Comparison of ENCODE assay signal across 12 cellular contexts in genomic region chr7:23022258-23022745, GRCh38. TPM values are rescaled to one million over a fixed set of nuclear protein-coding genes. Genes with fewer than 3 reads are reported as not detected.
DNase-seq lines count a peak whose midpoint lies in the region; ATAC-seq and TF ChIP-seq lines count a peak whose summit lies in the region.
"Had no signal": no experiment of that assay in that cellular context is flagged by ENCODE, and none has a peak within 500 bp of the region (broad histone marks: within the 10 kb centered on the region; RNA-seq: fewer than 3 reads in every experiment).

No MANE protein-coding gene starts in this region.

- H3K4ac ChIP-seq in trophoblast cell (ENCODE audit: low read depth, low read length) = no peak overlapping the region

- no peak overlapping the region for H4K91ac ChIP-seq in trophoblast cell (ENCODE audit: low read depth, low read length)

- H3K27ac ChIP-seq in fibroblast of lung (ENCODE audit: insufficient read depth, low read length) (peak overlapping the region; percentile 97), trophoblast cell (ENCODE audit: low read depth, low read length) (no peak overlapping the region)

- DNase-seq in ELR (ENCODE audit: low read depth) = peak; percentile 94
- DNase-seq in fibroblast of lung (ENCODE audit: low read depth in 2 of 2) = peak; percentile 96 to 97
- peak; percentile 93 to 97 for DNase-seq in trophoblast cell
- DNase-seq in NCI-H1048 (lab: John Stamatoyannopoulos, UW) = no peak
- DNase-seq in NCI-H1436 treated with DMSO at 0.1 percent for 48 hours (lab: John Stamatoyannopoulos, UW) = no peak
- DNase-seq in ACHN = no peak
- DNase-seq: activated effector memory CD4-positive, alpha-beta T cell treated with Interleukin-2 at 50 U/mL for 16 hours; MG63; NCI-H82 had no signal

- no peak overlapping the region for H4K12ac ChIP-seq in trophoblast cell (ENCODE audit: low read depth, low read length)

- H3K4me2 ChIP-seq in fibroblast of lung (ENCODE audit: extremely low read depth, insufficient read depth, low read length) (peak overlapping the region; percentile 49), trophoblast cell (ENCODE audit: low read length) (no peak overlapping the region)

- no CpG with 5 or more reads among the region's 7 CpGs for WGBS in trophoblast cell (ENCODE audit: extremely low coverage, insufficient coverage, insufficient read length)

- in situ Hi-C loops in ACHN (cut with HindIII; ENCODE audit: low pct_ligation_motif_present, low pct_unique_long_range_greater_than_20kb, low sequenced_read_pairs) = no loop called here

- H2BK120ac ChIP-seq in trophoblast cell (ENCODE audit: insufficient read depth, low read length, poor library complexity) = no peak overlapping the region

- no peak for TF ChIP-seq CTCF in fibroblast of lung (conservative IDR thresholded peaks at IDR 0.05 in 1 of 2, IDR thresholded peaks at IDR 0.05 in 1 of 2; ENCODE audit: low read depth in 1 of 2, low read length in 2 of 2)

- ATAC-seq in HG03520 (IDR thresholded peaks at IDR 0.05; ENCODE audit: unreplicated experiment) = no peak

- no peak overlapping the region for H4K8ac ChIP-seq in trophoblast cell (ENCODE audit: low read depth, low read length)

- no peak overlapping the region for H2AFZ ChIP-seq in fibroblast of lung (ENCODE audit: low read length)
- H2AFZ ChIP-seq in trophoblast cell (ENCODE audit: insufficient read depth, low read length, poor library complexity) = no peak overlapping the region

- H3K27me3 ChIP-seq in fibroblast of lung (ENCODE audit: control insufficient read depth, insufficient read depth, low read length) (no peaks in the 10 kb centered on the region), trophoblast cell (ENCODE audit: insufficient read depth, low read length) (no peaks in the 10 kb centered on the region)
- H3K27me3 ChIP-seq: MG63 had no signal

- H3K36me3 ChIP-seq in fibroblast of lung (ENCODE audit: control insufficient read depth, insufficient read depth, low read length) (no peaks in the 10 kb centered on the region), trophoblast cell (ENCODE audit: control insufficient read depth in 1 of 2, insufficient read depth in 2 of 2, low read length in 2 of 2) (no peaks in the 10 kb centered on the region)
- H3K36me3 ChIP-seq: MG63, thoracic aorta had no signal

- no peak overlapping the region for H3K23ac ChIP-seq in trophoblast cell (ENCODE audit: low read length)

- no peaks in the 10 kb centered on the region for H3K79me2 ChIP-seq in fibroblast of lung (ENCODE audit: control insufficient read depth, insufficient read depth, low read length)
- H3K79me2 ChIP-seq in trophoblast cell (ENCODE audit: control insufficient read depth, insufficient read depth, low read length, poor library complexity) = no peaks in the 10 kb centered on the region

- no peak overlapping the region for H2BK12ac ChIP-seq in trophoblast cell (ENCODE audit: low read length)

- H3K9ac ChIP-seq in fibroblast of lung (ENCODE audit: insufficient read depth, low read length) (no peak overlapping the region), trophoblast cell (ENCODE audit: low read length) (no peak overlapping the region)

- H3K4me1 ChIP-seq in fibroblast of lung (ENCODE audit: control insufficient read depth, extremely low read depth, insufficient read depth, low read length) = peaks cover 18% of the 10 kb centered on the region
- H3K4me1 ChIP-seq in trophoblast cell (ENCODE audit: control insufficient read depth in 1 of 2, insufficient read depth in 2 of 2, low read length in 2 of 2) = peaks cover 3 to 4% of the 10 kb centered on the region in 2 experiments

- no peak overlapping the region for H2BK5ac ChIP-seq in trophoblast cell (ENCODE audit: low read depth, low read length, poor library complexity)

- H3K14ac ChIP-seq in trophoblast cell (ENCODE audit: low read length) = no peak overlapping the region

- H2AK5ac ChIP-seq in trophoblast cell (ENCODE audit: low read length) = no peak overlapping the region

- no peak overlapping the region for H3K18ac ChIP-seq in trophoblast cell (ENCODE audit: low read length)

- peaks cover 3% of the 10 kb centered on the region for H3K79me1 ChIP-seq in trophoblast cell (ENCODE audit: low read length)

- H4K20me1 ChIP-seq in fibroblast of lung (ENCODE audit: control insufficient read depth, extremely low read depth, insufficient read depth, low read length) = no peaks in the 10 kb centered on the region

- H3K4me3 ChIP-seq in fibroblast of lung (replicated peaks in 1 of 4; ENCODE audit: control extremely low read depth in 1 of 4, insufficient read depth in 1 of 4, low read depth in 3 of 4, low read length in 4 of 4) (peak overlapping the region in 2 of 4 experiments; percentile 16 to 25), trophoblast cell (ENCODE audit: low read depth, low read length) (no peak overlapping the region)
- H3K4me3 ChIP-seq: MG63, thoracic aorta had no signal

- H3K9me3 ChIP-seq in fibroblast of lung (ENCODE audit: control insufficient read depth, insufficient read depth, low read depth, low read length) (no peaks in the 10 kb centered on the region), trophoblast cell (ENCODE audit: insufficient read depth, low read depth, low read length) (no peaks in the 10 kb centered on the region)
- H3K9me3 ChIP-seq: thoracic aorta had no signal

TF ChIP-seq in PFSK-1, 5 proteins besides CTCF, POLR2A, EP300 and RAD21:
- TF ChIP-seq REST (IDR thresholded peaks at IDR 0.05; ENCODE audit: insufficient read depth in 1 of 2, low read depth in 2 of 2, low read length in 2 of 2) (peak in 1 of 2 experiments; percentile 9; a peak in 1 of 4 replicates), POLR2AphosphoS5 (IDR thresholded peaks at IDR 0.05; ENCODE audit: low read depth, low read length) (no peak), TAF1 (IDR thresholded peaks at IDR 0.05; ENCODE audit: borderline replicate concordance, insufficient read depth, low read length) (0 out of 2 replicates have a peak, but pooled peaks have one; percentile 39), SIN3A (IDR thresholded peaks at IDR 0.05; ENCODE audit: borderline replicate concordance, insufficient read depth, low read length) (no peak), FOXP2 (optimal IDR thresholded peaks at IDR 0.05; ENCODE audit: borderline replicate concordance, extremely low read depth, extremely low read length, insufficient read depth) (peak; percentile 13)

RNA-seq across cellular contexts. Expression of gene HYCC1, which starts 8.4 kb away (rescaled TPM):
- polyA plus RNA-seq in PFSK-1 (2012; ENCODE audit: insufficient read length, low read depth) = 19.6 TPM
- 168 and 197 TPM in 2 replicates for total RNA-seq in fibroblast of lung
- 211 and 215 TPM in 2 replicates for polyA plus RNA-seq in fibroblast of lung
- polyA plus RNA-seq in fibroblast of lung (2012) = 108 and 112 TPM in 2 replicates
- polyA minus RNA-seq in fibroblast of lung (ENCODE audit: low replicate concordance) = 22.5 and 37.1 TPM in 2 replicates
- 24.1 and 25.8 TPM in 2 replicates for polyA plus RNA-seq in trophoblast cell (2013)

Comparison
In these comparisons a context has a peak if more than half of its experiments do, and no peak if none do; other contexts are left out.
1. DNase-seq: peak in ELR (single experiment), fibroblast of lung (2 of 2) and trophoblast cell (2 of 2); none in NCI-H1048 (single experiment), NCI-H1436 treated with DMSO at 0.1 percent for 48 hours (single experiment) and ACHN (single experiment).